Comparison of ENCODE assay signal across 13 cellular contexts in the genomic region with DNA sequence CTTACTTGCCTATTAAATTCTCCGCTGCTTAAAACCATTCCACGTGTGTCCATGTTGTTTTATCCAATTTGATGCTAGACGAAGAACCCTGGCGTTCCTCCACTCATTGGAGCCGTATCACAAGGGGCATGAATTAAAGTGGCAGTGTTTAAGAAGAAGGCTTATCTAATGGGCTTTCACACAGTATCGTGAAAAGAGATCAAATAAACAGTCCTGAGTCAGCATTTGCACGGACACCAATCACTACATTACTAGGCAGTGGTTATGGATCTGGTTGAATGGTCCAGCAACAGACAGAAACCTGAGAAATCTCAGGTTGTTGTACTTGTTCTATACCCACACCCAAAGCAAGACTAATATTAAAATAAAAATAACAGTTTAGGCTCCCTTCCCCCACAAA.
"Had no signal": no experiment of that assay in that cellular context is flagged by ENCODE, and none has a peak within 500 bp of the region (broad histone marks: within the 10 kb centered on the region; RNA-seq: fewer than 3 reads in every experiment).

No MANE protein-coding gene starts in this region.

- H3K27me3 ChIP-seq: cardiac muscle cell, gastrocnemius medialis, heart left ventricle, spleen had no signal

- H3K4me3 ChIP-seq: cardiac muscle cell, gastrocnemius medialis, heart left ventricle, lower lobe of right lung, spleen had no signal

- H3K4me1 ChIP-seq: gastrocnemius medialis, heart left ventricle, lower lobe of right lung had no signal

- H3K27ac ChIP-seq: cardiac muscle cell, gastrocnemius medialis, heart left ventricle, lower lobe of right lung, spleen had no signal

- DNase-seq: activated CD4-positive, alpha-beta T cell treated with anti-CD3 and anti-CD28 coated beads for 1 hour; activated CD4-positive, alpha-beta T cell treated with anti-CD3 and anti-CD28 coated beads, Interleukin-2, amount 50 U/mL, for 48 hours; activated T-cell treated with anti-CD3 and anti-CD28 coated beads, Interleukin-2, amount 50 U/mL, for 24 hours; gastrocnemius medialis; heart left ventricle; left colon; lower lobe of right lung; spleen; stimulated activated naive CD8-positive, alpha-beta T cell treated with anti-CD3 and anti-CD28 coated beads, Interleukin-15, amount 100 ng/mL, for 72 hours; T-helper 9 cell had no signal

- ATAC-seq: gastrocnemius medialis; heart left ventricle; left colon; sciatic nerve; stimulated activated naive CD8-positive, alpha-beta T cell treated with anti-CD3 and anti-CD28 coated beads, Interleukin-15, amount 100 ng/mL, for 72 hours had no signal

- H3K36me3 ChIP-seq: cardiac muscle cell, gastrocnemius medialis, heart left ventricle, lower lobe of right lung, spleen had no signal

- FAIRE-seq: islet of Langerhans had no signal

- H3K9me3 ChIP-seq: gastrocnemius medialis, heart left ventricle, lower lobe of right lung had no signal
